ENCODE assay signal across 22 cellular contexts in the genomic region with DNA sequence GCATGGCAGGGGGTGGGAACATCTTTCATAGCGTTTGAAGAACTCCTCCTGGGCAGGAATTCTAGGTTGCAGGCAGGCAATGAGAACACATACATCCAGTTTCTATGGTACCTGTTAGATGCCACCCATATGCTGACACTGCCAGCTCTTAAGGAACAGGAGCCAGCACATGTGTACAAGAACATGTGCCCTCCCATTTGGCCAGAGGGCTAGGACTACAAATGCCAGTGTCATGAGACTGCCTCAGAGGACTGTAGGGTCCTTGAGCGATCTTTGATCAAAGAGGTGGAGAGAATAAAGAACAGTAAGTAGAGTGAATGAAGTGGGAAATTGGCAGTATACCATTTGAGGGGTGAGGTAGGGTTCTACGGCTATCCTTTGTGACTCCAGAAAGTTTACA.
"Had no signal": no experiment of that assay in that cellular context is flagged by ENCODE, and none has a peak within 500 bp of the region (broad histone marks: within the 10 kb centered on the region; RNA-seq: fewer than 3 reads in every experiment).

No MANE protein-coding gene starts in this region.

- H3K27me3 ChIP-seq: MG63 had no signal

- H3K4me3 ChIP-seq: MG63 had no signal

- H3K9me3 ChIP-seq: MG63 had no signal

- H3K27ac ChIP-seq: HL-60, RWPE1 had no signal

- H3K36me3 ChIP-seq: MG63 had no signal

- DNase-seq: Karpas-422, KG1, MG63, NCI-H1092, NCI-H1105 treated with DMSO at 0.1 percent for 48 hours, NCI-H1417 treated with DMSO at 0.1 percent for 48 hours, NCI-H146, NCI-H1694 treated with DMSO at 0.1 percent for 48 hours, NCI-H2029, NCI-H2081 treated with DMSO at 0.1 percent for 48 hours, NCI-H2171, NCI-H226, NCI-H446, NCI-H510A, NCI-H69, NCI-H774, PC-3, SHP77 had no signal

- ATAC-seq: Panc1, PC-3, SK-N-SH treated with all-trans-retinoic acid at 6 μM for 48 hours had no signal
